ENCODE assay signal across 10 cellular contexts in genomic region chr4:80307774-80308465, GRCh38. TPM values are rescaled to one million over a fixed set of nuclear protein-coding genes. Genes with fewer than 3 reads are reported as not detected.
DNase-seq lines count a peak whose midpoint lies in the region; TF ChIP-seq lines count a peak whose summit lies in the region.
"Had no signal": no experiment of that assay in that cellular context is flagged by ENCODE, and none has a peak within 500 bp of the region (broad histone marks: within the 10 kb centered on the region; RNA-seq: fewer than 3 reads in every experiment).

No MANE protein-coding gene starts in this region.

- H3K4me3 Mint-ChIP-seq in mesothelial cell of epicardium: peak overlapping the region; percentile 2
- no peak overlapping the region for H3K4me3 Mint-ChIP-seq in activated naive CD4-positive, alpha-beta T cell treated with anti-CD3 and anti-CD28 coated beads, Interleukin-2, amount 10 ng/mL, durations not matched to agents 7 days and 5 days
- H3K4me3 Mint-ChIP-seq in CD4-positive, alpha-beta memory T cell: no peak overlapping the region

- H3K27me3 Mint-ChIP-seq in mesothelial cell of epicardium (ENCODE audit: low read depth): peaks cover 48% of the 10 kb centered on the region
- H3K27me3 Mint-ChIP-seq in activated naive CD4-positive, alpha-beta T cell treated with anti-CD3 and anti-CD28 coated beads, Interleukin-2, amount 10 ng/mL, durations not matched to agents 7 days and 5 days: peaks cover 8% of the 10 kb centered on the region
- H3K27me3 Mint-ChIP-seq in CD4-positive, alpha-beta memory T cell: peaks cover 13 to 18% of the 10 kb centered on the region in 2 donors

- H3K27ac ChIP-seq in CD4-positive, alpha-beta memory T cell (ENCODE audit: low read depth, low read length): no peak overlapping the region

- no peak overlapping the region for H3K4me3 ChIP-seq in MG63
- no peak overlapping the region for H3K4me3 ChIP-seq in CD4-positive, alpha-beta memory T cell (ENCODE audit: low read length in 2 of 2)
- H3K4me3 ChIP-seq: skin epidermis had no signal

- no peak for TF ChIP-seq CTCF in mesothelial cell of epicardium (IDR thresholded peaks at IDR 0.05; ENCODE audit: unreplicated experiment)

- H3K27ac Mint-ChIP-seq in mesothelial cell of epicardium: peak overlapping the region; percentile 15
- H3K27ac Mint-ChIP-seq in activated naive CD4-positive, alpha-beta T cell treated with anti-CD3 and anti-CD28 coated beads, Interleukin-2, amount 10 ng/mL, durations not matched to agents 7 days and 5 days: no peak overlapping the region
- H3K27ac Mint-ChIP-seq in CD4-positive, alpha-beta memory T cell: no peak overlapping the region

- H3K4me1 Mint-ChIP-seq in mesothelial cell of epicardium: peaks cover 23% of the 10 kb centered on the region
- no peaks in the 10 kb centered on the region for H3K4me1 Mint-ChIP-seq in activated naive CD4-positive, alpha-beta T cell treated with anti-CD3 and anti-CD28 coated beads, Interleukin-2, amount 10 ng/mL, durations not matched to agents 7 days and 5 days
- H3K4me1 Mint-ChIP-seq in CD4-positive, alpha-beta memory T cell: no peaks in the 10 kb centered on the region

- DNase-seq in D341Med (ENCODE audit: low spot score) (peak; percentile 64), MG63 (peak; percentile 71), astrocyte of the hippocampus (ENCODE audit: low read depth, low spot score) (peak; percentile 79), mesothelial cell of epicardium (ENCODE audit: low spot score in 2 of 2, unreplicated experiment in 2 of 2) (peak in 1 of 2 experiments; percentile 42), SK-N-DZ (ENCODE audit: low spot score) (no peak), LoVo (ENCODE audit: low spot score) (no peak)
- DNase-seq in activated naive CD4-positive, alpha-beta T cell treated with anti-CD3 and anti-CD28 coated beads, Interleukin-2, amount 10 ng/mL, durations not matched to agents 7 days and 5 days: no peak
- no peak for DNase-seq in CD4-positive, alpha-beta memory T cell

- H3K27me3 ChIP-seq in MG63: no peaks in the 10 kb centered on the region
- H3K27me3 ChIP-seq in CD4-positive, alpha-beta memory T cell (ENCODE audit: insufficient read depth, low read length): no peaks in the 10 kb centered on the region

- no peaks in the 10 kb centered on the region for H3K4me1 ChIP-seq in CD4-positive, alpha-beta memory T cell (ENCODE audit: insufficient read depth, low read length)

- no peaks in the 10 kb centered on the region for H3K9me3 Mint-ChIP-seq in mesothelial cell of epicardium
- no peaks in the 10 kb centered on the region for H3K9me3 Mint-ChIP-seq in activated naive CD4-positive, alpha-beta T cell treated with anti-CD3 and anti-CD28 coated beads, Interleukin-2, amount 10 ng/mL, durations not matched to agents 7 days and 5 days
- H3K9me3 Mint-ChIP-seq in CD4-positive, alpha-beta memory T cell: peaks cover 0 to 3% (median 0%) of the 10 kb centered on the region in 8 donors

- H3K36me3 ChIP-seq in MG63: peaks cover 15% of the 10 kb centered on the region
- no peaks in the 10 kb centered on the region for H3K36me3 ChIP-seq in CD4-positive, alpha-beta memory T cell (ENCODE audit: insufficient read depth, low read length)

- H3K9me3 ChIP-seq in MG63: no peaks in the 10 kb centered on the region
- H3K9me3 ChIP-seq in CD4-positive, alpha-beta memory T cell (ENCODE audit: control insufficient read depth in 1 of 2, low read length in 2 of 2): no peaks in the 10 kb centered on the region

- H3K36me3 Mint-ChIP-seq in mesothelial cell of epicardium: no peaks in the 10 kb centered on the region
- H3K36me3 Mint-ChIP-seq in activated naive CD4-positive, alpha-beta T cell treated with anti-CD3 and anti-CD28 coated beads, Interleukin-2, amount 10 ng/mL, durations not matched to agents 7 days and 5 days: no peaks in the 10 kb centered on the region
- no peaks in the 10 kb centered on the region for H3K36me3 Mint-ChIP-seq in CD4-positive, alpha-beta memory T cell

- CTCF ChIA-PET in activated naive CD4-positive, alpha-beta T cell treated with anti-CD3 and anti-CD28 coated beads, Interleukin-2, amount 10 ng/mL, durations not matched to agents 7 days and 5 days (lab: Charles Lee): no interaction called here
- CTCF ChIA-PET in CD4-positive, alpha-beta memory T cell (lab: Charles Lee; ENCODE audit: partially characterized antibody): no interaction called here

- intact Hi-C loops in CD4-positive, alpha-beta memory T cell (cut with micrococcal nuclease): no loop called here

- POLR2A ChIA-PET in CD4-positive, alpha-beta memory T cell (lab: Charles Lee; ENCODE audit: partially characterized antibody): no interaction called here

RNA-seq across cellular contexts. Expression of gene CFAP299, which starts 27.6 kb away (rescaled TPM):
- 0.76 TPM in 1 of 2 replicates, not detected in the other for total RNA-seq in MG63 (2014; rRNA removed; shearing (Covaris generic); ENCODE audit: low replicate concordance)
- total RNA-seq in mesothelial cell of epicardium: 0.22 TPM in 1 of 3 replicates, not detected in the others
- polyA plus RNA-seq in SK-N-DZ (2014; cell fraction: cytosol; rRNA removed): not detected in 2 replicates
- polyA plus RNA-seq in SK-N-DZ (2014; cell fraction: nucleus; rRNA removed): 0.73 TPM in 1 of 2 replicates, not detected in the other
- not detected for total RNA-seq in CD4-positive, alpha-beta memory T cell
- polyA plus RNA-seq in CD4-positive, alpha-beta memory T cell: not detected
- total RNA-seq: subcutaneous adipose tissue had no signal

RNA-seq across cellular contexts. Expression of gene FGF5, which starts 41.5 kb away (rescaled TPM):
- total RNA-seq in MG63 (2014; rRNA removed; shearing (Covaris generic); ENCODE audit: low replicate concordance): 19.4 and 20.8 TPM in 2 replicates
- total RNA-seq in mesothelial cell of epicardium: 0.07 to 0.09 TPM (median 0.07 TPM) in 3 replicates
- polyA plus RNA-seq in SK-N-DZ (2014; cell fraction: cytosol; rRNA removed): 0.06 and 0.09 TPM in 2 replicates
- polyA plus RNA-seq in SK-N-DZ (2014; cell fraction: nucleus; rRNA removed): not detected in 2 replicates
- under 1 TPM; 0.06 TPM for total RNA-seq in CD4-positive, alpha-beta memory T cell
- not detected for polyA plus RNA-seq in CD4-positive, alpha-beta memory T cell
- total RNA-seq: subcutaneous adipose tissue had no signal

Comparison
In these comparisons a context has a peak if more than half of its experiments do, and no peak if none do; other contexts are left out.
1. DNase-seq: peak in D341Med (single experiment), MG63 (single experiment) and astrocyte of the hippocampus (single experiment); none in activated naive CD4-positive, alpha-beta T cell treated with anti-CD3 and anti-CD28 coated beads, Interleukin-2, amount 10 ng/mL, durations not matched to agents 7 days and 5 days (single experiment), SK-N-DZ (single experiment), CD4-positive, alpha-beta memory T cell (0 of 5) and LoVo (single experiment).
2. RNA of gene FGF5, which starts 41.5 kb away (total RNA-seq): 19.4 to 20.8 TPM in MG63; 0.07 to 0.09 TPM in mesothelial cell of epicardium and 0.06 TPM in CD4-positive, alpha-beta memory T cell; every median in the first group is over 10 times any median in the second.